In genomic region chr22:38837414-38837813, GRCh38 we compare ENCODE assay signal across 20 cellular contexts. TPM values are rescaled to one million over a fixed set of nuclear protein-coding genes. Genes with fewer than 3 reads are reported as not detected.
A peak's percentile ranks its signal among the peaks of the same experiment; 100 is the strongest.
DNase-seq lines count a peak whose midpoint lies in the region; ATAC-seq, FAIRE-seq and TF ChIP-seq lines count a peak whose summit lies in the region.
"Had no signal": no experiment of that assay in that cellular context is flagged by ENCODE, and none has a peak within 500 bp of the region (broad histone marks: within the 10 kb centered on the region; RNA-seq: fewer than 3 reads in every experiment).

No MANE protein-coding gene starts in this region.

- CTCF ChIA-PET in K562 (lab: Yijun Ruan, JAX; ENCODE audit: low intra/inter-chr PET ratio), result no interaction called here

- TF ChIP-seq RAD21 in K562 (CRISPR knock-in tag; conservative IDR thresholded peaks at IDR 0.05 in 1 of 2, IDR thresholded peaks at IDR 0.05 in 1 of 2), result no peak

- DNase-seq in OCI-M1 (lab: John Stamatoyannopoulos, UW) (peak; percentile 32), K562 (ENCODE audit: extremely low read depth in 1 of 4, low spot score in 3 of 4) (peak in 2 of 4 experiments; percentile 27 to 38), osteoblast (ENCODE audit: insufficient read length, low spot score, missing footprints) (peak; percentile 43), NOMO-1 (lab: John Stamatoyannopoulos, UW; ENCODE audit: unreplicated experiment in 2 of 2) (no peak), Right ventricle myocardium inferior (ENCODE audit: missing footprints) (no peak)
- DNase-seq: Caco-2; CD4-positive, CD25-positive, alpha-beta regulatory T cell; CD8-positive, alpha-beta T cell; DMS153; DND-41; GM23248; H9; HFFc6 had no signal

- ATAC-seq in K562 (peak; percentile 61; the same call in 2 of the 3 replicates), Right ventricle myocardium inferior (no peak), GM21619 (IDR thresholded peaks at IDR 0.05; ENCODE audit: unreplicated experiment) (no peak)
- ATAC-seq: CD8-positive, alpha-beta T cell; HCT116 had no signal

- FAIRE-seq in K562 (lab: Jason Lieb, UNC), result peak; percentile 69
- FAIRE-seq: G401.6, GM12892, H1 had no signal

- no peak for TF ChIP-seq CTCF in K562 (IDR thresholded peaks at IDR 0.05 in 2 of 3, conservative IDR thresholded peaks at IDR 0.05 in 1 of 3; ENCODE audit: insufficient read depth in 2 of 3, low read depth in 1 of 3, low read length in 3 of 3)
- no peak for TF ChIP-seq CTCF in osteoblast (IDR thresholded peaks at IDR 0.05; ENCODE audit: extremely low read depth, low read depth, low read length)

- H4K20me1 ChIP-seq in K562 (replicated peaks; ENCODE audit: control insufficient read depth, insufficient read depth, low read length) (no peaks in the 10 kb centered on the region), osteoblast (ENCODE audit: insufficient read depth, low read length) (no peaks in the 10 kb centered on the region)

- H3K4me1 ChIP-seq in K562 (replicated peaks in 1 of 2; ENCODE audit: control insufficient read depth in 2 of 2, insufficient read depth in 2 of 2, low read length in 2 of 2), result peaks cover 4 to 16% of the 10 kb centered on the region in 2 experiments; a peak in 3 of 5 replicates
- peaks cover 13% of the 10 kb centered on the region for H3K4me1 ChIP-seq in osteoblast (ENCODE audit: insufficient read depth, low read length)
- H3K4me1 ChIP-seq: Caco-2 had no signal

- H3K4me3 ChIP-seq in K562, result no peak overlapping the region
- H3K4me3 ChIP-seq in osteoblast (ENCODE audit: insufficient read depth, low read length), result no peak overlapping the region
- H3K4me3 ChIP-seq: BLaER1, GM23248 had no signal

- no peaks in the 10 kb centered on the region for H3K9me3 ChIP-seq in K562 (replicated peaks; ENCODE audit: control insufficient read depth, insufficient read depth, low read depth, low read length)
- no peaks in the 10 kb centered on the region for H3K9me3 ChIP-seq in osteoblast (ENCODE audit: low read depth, low read length)
- H3K9me3 ChIP-seq: BLaER1, Caco-2 had no signal

- H3K36me3 ChIP-seq in K562 (ENCODE audit: control insufficient read depth, insufficient read depth, low read length), result no peaks in the 10 kb centered on the region
- H3K36me3 ChIP-seq in osteoblast (ENCODE audit: insufficient read depth, low read length), result no peaks in the 10 kb centered on the region
- H3K36me3 ChIP-seq: BLaER1 had no signal

- no peaks in the 10 kb centered on the region for H3K79me2 ChIP-seq in K562 (ENCODE audit: control insufficient read depth, insufficient read depth, low read length)
- H3K79me2 ChIP-seq in osteoblast (ENCODE audit: insufficient read depth, low read length), result no peaks in the 10 kb centered on the region

- BruUV-seq in K562 (replicated peaks; lab: Mats Ljungman, UMichigan), result no TSS peak

- WGBS in K562 (ENCODE audit: insufficient coverage, low coverage, missing lambda C conversion rate), result 20% methylated on average over 5 of the region's 5 CpGs

- no peak overlapping the region; the same call in 1 of the 2 replicates for H3K4me2 ChIP-seq in K562 (ENCODE audit: insufficient read depth, low read length)
- no peak overlapping the region for H3K4me2 ChIP-seq in osteoblast (ENCODE audit: insufficient read depth, low read length)
- H3K4me2 ChIP-seq: BLaER1 had no signal

- no peak overlapping the region for H3K27ac ChIP-seq in K562 (ENCODE audit: extremely low read depth, low read depth, low read length)
- H3K27ac ChIP-seq in osteoblast (ENCODE audit: low read depth, low read length), result no peak overlapping the region
- H3K27ac ChIP-seq: BLaER1, C4-2B, GM23248 had no signal

- intact Hi-C loops in K562 (cut with micrococcal nuclease), result no loop called here
- intact Hi-C loops in Right ventricle myocardium inferior (cut with DNase I), result no loop called here

- no peak overlapping the region for H2AFZ ChIP-seq in K562 (ENCODE audit: low read depth, low read length)
- H2AFZ ChIP-seq in osteoblast (ENCODE audit: low read length), result no peak overlapping the region
- H2AFZ ChIP-seq: GM23248 had no signal

- TF ChIP-seq POLR2A in K562 (conservative IDR thresholded peaks at IDR 0.05), result no peak

- no peaks in the 10 kb centered on the region for H3K27me3 ChIP-seq in K562 (ENCODE audit: control insufficient read depth in 2 of 2, insufficient read depth in 2 of 2, low read length in 2 of 2)
- peaks cover 22% of the 10 kb centered on the region for H3K27me3 ChIP-seq in osteoblast (ENCODE audit: insufficient read depth, low read length)
- H3K27me3 ChIP-seq: BLaER1 had no signal

- peak overlapping the region in 1 of 2 experiments; percentile 50; a peak in 1 of 4 replicates for H3K9ac ChIP-seq in K562 (ENCODE audit: insufficient read depth in 1 of 2, low read depth in 2 of 2, low read length in 2 of 2)
- H3K9ac ChIP-seq: BLaER1, GM23248 had no signal

- TF ChIP-seq EP300 in K562 (IDR thresholded peaks at IDR 0.05; ENCODE audit: low read length), result no peak

- in situ Hi-C loops in K562 (cut with MboI), result no loop called here

- POLR2A ChIA-PET in K562 (lab: Yijun Ruan, JAX), result interaction anchor here (0.9 to 1.9 kb wide), 4 partner anchors 9 to 69 kb away, joined by 3 to 10 read pairs (median 5); no protein-coding TSS in a partner anchor

- no peaks in the 10 kb centered on the region for H3K9me1 ChIP-seq in K562 (ENCODE audit: control insufficient read depth, insufficient read depth, low read length)

TF ChIP-seq in K562, 482 proteins besides CTCF, POLR2A, EP300 and RAD21 (continues in another document):
- TF ChIP-seq THRAP3 (IDR thresholded peaks at IDR 0.05; ENCODE audit: borderline replicate concordance), result no peak

RNA-seq across cellular contexts. Expression of gene NPTXR, which starts 6.4 kb away (rescaled TPM):
- 1.3 and 3.0 TPM in 2 replicates for total RNA-seq in K562 (2011; cell fraction: chromatin; rRNA removed; ENCODE audit: low replicate concordance)
- total RNA-seq in K562 (2011; cell fraction: nucleolus; rRNA removed), result 3.0 and 3.3 TPM in 2 replicates
- total RNA-seq in K562 (2011; cell fraction: nucleoplasm; rRNA removed), result 2.9 and 4.0 TPM in 2 replicates
- 1.0 and 1.1 TPM in 2 replicates for total RNA-seq in K562 (2014; rRNA removed)
- 0.51 and 0.54 TPM in 2 replicates for total RNA-seq in K562 (2014; rRNA removed; fragmentation: Illumina TruSeq; extraction: Trizol)
- 0.65 and 0.72 TPM in 2 replicates for total RNA-seq in K562 (2015; rRNA removed; fragmentation: Illumina TruSeq; extraction: Trizol)
- total RNA-seq in K562 (2021), result 3.0 and 3.1 TPM in 2 replicates
- polyA plus RNA-seq in K562 (2011; rRNA removed), result 1.8 and 3.3 TPM in 2 replicates
- 2.5 and 2.8 TPM in 2 replicates for polyA plus RNA-seq in K562 (2011; cell fraction: cytosol; rRNA removed)
- 2.1 and 2.8 TPM in 2 replicates for polyA plus RNA-seq in K562 (2011; cell fraction: nucleus; rRNA removed)
- polyA plus RNA-seq in K562 (2012), result 1.7 and 3.2 TPM in 2 replicates
- 2.3 and 2.6 TPM in 2 replicates for polyA plus RNA-seq in K562 (2014; fragmentation: Illumina TruSeq; extraction: Trizol)
- polyA plus RNA-seq in K562 (2014; fragmentation: Nextera tagmentation; extraction: Ambion mirVana), result under 1 TPM; 0.01 to 0.10 TPM
- 1.5 and 1.7 TPM in 2 replicates for polyA plus RNA-seq in K562 (2014; rRNA removed)
- polyA minus RNA-seq in K562 (2011; rRNA and poly(A)+ RNA removed), result 1.9 and 2.7 TPM in 2 replicates
- 2.6 and 4.7 TPM in 2 replicates for polyA minus RNA-seq in K562 (2011; cell fraction: cytosol; rRNA and poly(A)+ RNA removed)
- 0.94 and 1.00 TPM in 2 replicates for polyA minus RNA-seq in K562 (2011; cell fraction: nucleus; rRNA and poly(A)+ RNA removed)
- 0.72 and 1.5 TPM in 2 replicates for total RNA-seq in osteoblast
- 19.7 TPM for total RNA-seq in Right ventricle myocardium inferior

RNA-seq across cellular contexts. Expression of gene CBX6, which starts 34.6 kb away (rescaled TPM):
- 20.8 and 48.0 TPM in 2 replicates for total RNA-seq in K562 (2011; cell fraction: chromatin; rRNA removed; ENCODE audit: low replicate concordance)
- total RNA-seq in K562 (2011; cell fraction: nucleolus; rRNA removed), result 32.9 and 39.0 TPM in 2 replicates
- total RNA-seq in K562 (2011; cell fraction: nucleoplasm; rRNA removed), result 29.8 and 36.5 TPM in 2 replicates
- total RNA-seq in K562 (2014; rRNA removed) (14.6 and 18.4 TPM in 2 replicates), K562 (2014; rRNA removed; fragmentation: Illumina TruSeq; extraction: Trizol) (7.4 and 8.0 TPM in 2 replicates), K562 (2015; rRNA removed; fragmentation: Illumina TruSeq; extraction: Trizol) (10.7 and 11.2 TPM in 2 replicates), K562 (2021) (29.4 and 31.6 TPM in 2 replicates), osteoblast (58.6 and 59.5 TPM in 2 replicates), Right ventricle myocardium inferior (39.3 TPM)
- polyA plus RNA-seq in K562 (2011; rRNA removed) (3.3 TPM in 2 replicates), K562 (2014; fragmentation: Illumina TruSeq; extraction: Trizol) (7.2 and 10.0 TPM in 2 replicates), K562 (2014; fragmentation: Nextera tagmentation; extraction: Ambion mirVana) (1 to 10 TPM in 1 of 2 experiments, under 1 TPM in 1; 0.75 to 1.2 TPM), K562 (2014; rRNA removed) (8.0 and 9.0 TPM in 2 replicates)
- 2.4 and 7.2 TPM in 2 replicates for polyA plus RNA-seq in K562 (2011; cell fraction: cytosol; rRNA removed)
- polyA plus RNA-seq in K562 (2011; cell fraction: nucleus; rRNA removed), result 12.5 and 31.3 TPM in 2 replicates
- 6.6 and 8.2 TPM in 2 replicates for polyA plus RNA-seq in K562 (2012)
- 6.9 and 8.8 TPM in 2 replicates for polyA minus RNA-seq in K562 (2011; rRNA and poly(A)+ RNA removed)
- 12.9 and 18.3 TPM in 2 replicates for polyA minus RNA-seq in K562 (2011; cell fraction: cytosol; rRNA and poly(A)+ RNA removed)
- 24.7 and 27.6 TPM in 2 replicates for polyA minus RNA-seq in K562 (2011; cell fraction: nucleus; rRNA and poly(A)+ RNA removed)

RNA-seq across cellular contexts. Expression of gene DNAL4, which starts 43.5 kb away (rescaled TPM):
- 3.5 and 3.8 TPM in 2 replicates for total RNA-seq in K562 (2011; cell fraction: chromatin; rRNA removed; ENCODE audit: low replicate concordance)
- 4.2 and 5.8 TPM in 2 replicates for total RNA-seq in K562 (2011; cell fraction: nucleolus; rRNA removed)
- 4.4 and 4.5 TPM in 2 replicates for total RNA-seq in K562 (2011; cell fraction: nucleoplasm; rRNA removed)
- total RNA-seq in K562 (2014; rRNA removed) (5.2 and 7.5 TPM in 2 replicates), K562 (2014; rRNA removed; fragmentation: Illumina TruSeq; extraction: Trizol) (4.2 and 4.7 TPM in 2 replicates), K562 (2015; rRNA removed; fragmentation: Illumina TruSeq; extraction: Trizol) (4.7 and 5.6 TPM in 2 replicates), K562 (2021) (5.9 and 6.1 TPM in 2 replicates), osteoblast (15.9 and 17.0 TPM in 2 replicates), Right ventricle myocardium inferior (10.0 TPM)
- polyA plus RNA-seq in K562 (2011; rRNA removed) (6.9 and 8.9 TPM in 2 replicates), K562 (2014; fragmentation: Illumina TruSeq; extraction: Trizol) (9.4 and 11.3 TPM in 2 replicates), K562 (2014; fragmentation: Nextera tagmentation; extraction: Ambion mirVana) (under 1 TPM; 0.20 to 0.70 TPM), K562 (2014; rRNA removed) (7.8 and 8.3 TPM in 2 replicates)
- 10.5 and 12.7 TPM in 2 replicates for polyA plus RNA-seq in K562 (2011; cell fraction: cytosol; rRNA removed)
- polyA plus RNA-seq in K562 (2011; cell fraction: nucleus; rRNA removed), result 8.2 and 8.3 TPM in 2 replicates
- polyA plus RNA-seq in K562 (2012), result 6.6 and 12.2 TPM in 2 replicates
- polyA minus RNA-seq in K562 (2011; rRNA and poly(A)+ RNA removed), result 3.1 and 3.3 TPM in 2 replicates
- polyA minus RNA-seq in K562 (2011; cell fraction: cytosol; rRNA and poly(A)+ RNA removed), result 1.7 and 1.8 TPM in 2 replicates
- 1.8 and 2.8 TPM in 2 replicates for polyA minus RNA-seq in K562 (2011; cell fraction: nucleus; rRNA and poly(A)+ RNA removed)

Comparison
In these comparisons a context has a peak if more than half of its experiments do, and no peak if none do; other contexts are left out.
1. DNase-seq: peak in OCI-M1 (single experiment) and osteoblast (single experiment); none in NOMO-1 (0 of 2) and Right ventricle myocardium inferior (single experiment).